ENCODE assay signal across 8 cellular contexts in genomic region chr19:10836478-10837325, GRCh38. TPM values are rescaled to one million over a fixed set of nuclear protein-coding genes. Genes with fewer than 3 reads are reported as not detected.
DNase-seq lines count a peak whose midpoint lies in the region; ATAC-seq and TF ChIP-seq lines count a peak whose summit lies in the region.

No MANE protein-coding gene starts in this region.

- H3K27me3 ChIP-seq in right atrium auricular region = no peaks in the 10 kb centered on the region

- in situ Hi-C loops in SK-MEL-5 (cut with HindIII; ENCODE audit: low pct_unique_long_range_greater_than_20kb, low sequenced_read_pairs) = no loop called here

- H3K4me3 ChIP-seq in right atrium auricular region = peak overlapping the region; percentile 69 to 73

- H3K4me1 ChIP-seq in right atrium auricular region = peaks cover 0 to 14% of the 10 kb centered on the region in 2 donors

- no peak for TF ChIP-seq CTCF in right atrium auricular region (IDR thresholded peaks at IDR 0.05)

- POLR2A ChIA-PET in activated naive CD8-positive, alpha-beta T cell treated with anti-CD3 and anti-CD28 coated beads, Interleukin-2, amount 10 ng/mL, durations not matched to agents 7 days and 5 days (lab: Charles Lee) = interaction anchor here (0.6 to 2.2 kb wide), 17 partner anchors 9 to 1008 kb away, joined by 3 to 26 read pairs (median 5); partner anchors contain the start of genes DNM2, QTRT1 and UBL5

- H3K4me3 Mint-ChIP-seq in activated naive CD8-positive, alpha-beta T cell treated with anti-CD3 and anti-CD28 coated beads, Interleukin-2, amount 10 ng/mL, durations not matched to agents 7 days and 5 days = peak overlapping the region; percentile 90

- H3K27ac Mint-ChIP-seq in activated naive CD8-positive, alpha-beta T cell treated with anti-CD3 and anti-CD28 coated beads, Interleukin-2, amount 10 ng/mL, durations not matched to agents 7 days and 5 days = peak overlapping the region; percentile 98

- intact Hi-C loops in sciatic nerve (cut with DNase I) = no loop called here

- peaks cover 4% of the 10 kb centered on the region for H3K36me3 Mint-ChIP-seq in activated naive CD8-positive, alpha-beta T cell treated with anti-CD3 and anti-CD28 coated beads, Interleukin-2, amount 10 ng/mL, durations not matched to agents 7 days and 5 days

- H3K36me3 ChIP-seq in right atrium auricular region = peaks cover 17% of the 10 kb centered on the region

- H3K9me3 Mint-ChIP-seq in activated naive CD8-positive, alpha-beta T cell treated with anti-CD3 and anti-CD28 coated beads, Interleukin-2, amount 10 ng/mL, durations not matched to agents 7 days and 5 days = peaks cover 8% of the 10 kb centered on the region

- DNase-seq in NCI-H2029 (lab: John Stamatoyannopoulos, UW) = peak; percentile 94
- DNase-seq in NCI-H2029 treated with DMSO at 0.1 percent for 48 hours (lab: John Stamatoyannopoulos, UW) = no peak
- peak; percentile 55 for DNase-seq in HuH-7 (ENCODE audit: low spot score)
- DNase-seq in SK-MEL-5 (ENCODE audit: low read depth, low spot score) = peak; percentile 91
- DNase-seq in activated naive CD8-positive, alpha-beta T cell treated with anti-CD3 and anti-CD28 coated beads, Interleukin-2, amount 10 ng/mL, durations not matched to agents 7 days and 5 days = peak; percentile 87
- peak; percentile 78 for DNase-seq in right atrium auricular region (ENCODE audit: low spot score)
- DNase-seq in sciatic nerve (ENCODE audit: low spot score) = peak; percentile 90

- peaks cover 4% of the 10 kb centered on the region for H3K27me3 Mint-ChIP-seq in activated naive CD8-positive, alpha-beta T cell treated with anti-CD3 and anti-CD28 coated beads, Interleukin-2, amount 10 ng/mL, durations not matched to agents 7 days and 5 days

- peaks cover 0 to 6% of the 10 kb centered on the region in 2 donors for H3K9me3 ChIP-seq in right atrium auricular region

- ATAC-seq in activated naive CD8-positive, alpha-beta T cell treated with anti-CD3 and anti-CD28 coated beads, Interleukin-2, amount 10 ng/mL, durations not matched to agents 7 days and 5 days (ENCODE audit: low read depth) = peak; percentile 35
- ATAC-seq in sciatic nerve (peak; percentile 68), GM19023 (IDR thresholded peaks at IDR 0.05; ENCODE audit: unreplicated experiment) (no peak)

- peak overlapping the region; percentile 98 to 99 for H3K27ac ChIP-seq in right atrium auricular region

- H3K4me1 Mint-ChIP-seq in activated naive CD8-positive, alpha-beta T cell treated with anti-CD3 and anti-CD28 coated beads, Interleukin-2, amount 10 ng/mL, durations not matched to agents 7 days and 5 days = peaks cover 14% of the 10 kb centered on the region

RNA-seq across cellular contexts. Expression of gene TMED1, which starts 0.7 kb away (rescaled TPM):
- total RNA-seq in SK-MEL-5 (2014; rRNA removed; shearing (Covaris generic)) = 55.5 and 61.9 TPM in 2 replicates
- polyA plus RNA-seq in SK-MEL-5 (2015; cell fraction: cytosol; rRNA removed) = 89.2 and 91.1 TPM in 2 replicates
- polyA plus RNA-seq in SK-MEL-5 (2015; cell fraction: nucleus; rRNA removed) = 7.3 and 15.5 TPM in 2 replicates
- 10 to 100 TPM in 1 of 2 experiments, 1 to 10 TPM in 1; 8.6 to 11.8 TPM for total RNA-seq in activated naive CD8-positive, alpha-beta T cell treated with anti-CD3 and anti-CD28 coated beads, Interleukin-2, amount 10 ng/mL, durations not matched to agents 7 days and 5 days
- 10 to 100 TPM; 39.3 to 50.9 TPM for total RNA-seq in right atrium auricular region
- 20.0 TPM for total RNA-seq in sciatic nerve

RNA-seq across cellular contexts. Expression of gene C19orf38, which starts 11.5 kb away (rescaled TPM):
- total RNA-seq in SK-MEL-5 (2014; rRNA removed; shearing (Covaris generic)) = 0.71 and 0.98 TPM in 2 replicates
- polyA plus RNA-seq in SK-MEL-5 (2015; cell fraction: cytosol; rRNA removed) = 0.18 and 0.49 TPM in 2 replicates
- polyA plus RNA-seq in SK-MEL-5 (2015; cell fraction: nucleus; rRNA removed) = 0.26 and 0.30 TPM in 2 replicates
- 1 to 10 TPM; 1.9 to 2.2 TPM for total RNA-seq in activated naive CD8-positive, alpha-beta T cell treated with anti-CD3 and anti-CD28 coated beads, Interleukin-2, amount 10 ng/mL, durations not matched to agents 7 days and 5 days
- 1 to 10 TPM in 1 of 2 donors, not detected in 1; 1.5 TPM for total RNA-seq in right atrium auricular region
- total RNA-seq in sciatic nerve = 2.7 TPM

RNA-seq across cellular contexts. Expression of gene CARM1, which starts 34.7 kb away (rescaled TPM):
- total RNA-seq in SK-MEL-5 (2014; rRNA removed; shearing (Covaris generic)) = 18.4 and 18.6 TPM in 2 replicates
- 69.1 and 92.2 TPM in 2 replicates for polyA plus RNA-seq in SK-MEL-5 (2015; cell fraction: cytosol; rRNA removed)
- 44.9 and 48.3 TPM in 2 replicates for polyA plus RNA-seq in SK-MEL-5 (2015; cell fraction: nucleus; rRNA removed)
- total RNA-seq in activated naive CD8-positive, alpha-beta T cell treated with anti-CD3 and anti-CD28 coated beads, Interleukin-2, amount 10 ng/mL, durations not matched to agents 7 days and 5 days = 10 to 100 TPM; 28.3 to 31.5 TPM
- total RNA-seq in right atrium auricular region = 10 to 100 TPM; 15.3 to 19.8 TPM
- total RNA-seq in sciatic nerve = 33.3 TPM
